ENCODE assay signal across 18 cellular contexts in genomic region chr12:13277278-13277677, GRCh38.
DNase-seq lines count a peak whose midpoint lies in the region; ATAC-seq lines count a peak whose summit lies in the region.
"Had no signal": no experiment of that assay in that cellular context is flagged by ENCODE, and none has a peak within 500 bp of the region (broad histone marks: within the 10 kb centered on the region; RNA-seq: fewer than 3 reads in every experiment).

No MANE protein-coding gene starts in this region.

- no peak overlapping the region for H3K9ac ChIP-seq in subcutaneous abdominal adipose tissue (ENCODE audit: low read length in 5 of 5)
- H3K9ac ChIP-seq: BLaER1 treated with 17β-estradiol and CSF1 and Interleukin-3, amounts not matched to agents 10 nM and 100 nM had no signal

- peaks cover 0 to 28% (median 20%) of the 10 kb centered on the region in 5 donors for H3K4me1 ChIP-seq in subcutaneous abdominal adipose tissue (ENCODE audit: control insufficient read depth in 5 of 5, insufficient read depth in 5 of 5, low read length in 5 of 5)

- H3K9me3 ChIP-seq in subcutaneous abdominal adipose tissue (ENCODE audit: control insufficient read depth in 5 of 5, low read length in 5 of 5) = no peaks in the 10 kb centered on the region

- H3K36me3 Mint-ChIP-seq in activated T-helper 2 cell treated with anti-CD3 and anti-CD28 coated beads, Interferon-gamma antibody, Interleukin-2, Interleukin-4, amounts not matched to agents 10 μg/mL and 5 μg/mL and 100 μg/mL, durations not matched to agents 14 hours and 24 hours and 36 hours (ENCODE audit: low read depth) = no peaks in the 10 kb centered on the region

- peaks cover 0 to 3% (median 0%) of the 10 kb centered on the region in 5 donors for H3K27me3 ChIP-seq in subcutaneous abdominal adipose tissue (ENCODE audit: control insufficient read depth in 5 of 5, insufficient read depth in 4 of 5, low read length in 5 of 5)
- H3K27me3 ChIP-seq: BLaER1 treated with 17β-estradiol and CSF1 and Interleukin-3, amounts not matched to agents 10 nM and 100 nM had no signal

- no peaks in the 10 kb centered on the region for H3K9me3 Mint-ChIP-seq in activated T-helper 2 cell treated with anti-CD3 and anti-CD28 coated beads, Interferon-gamma antibody, Interleukin-2, Interleukin-4, amounts not matched to agents 10 μg/mL and 5 μg/mL and 100 μg/mL, durations not matched to agents 14 hours and 24 hours and 36 hours

- peaks cover 3% of the 10 kb centered on the region for H3K4me1 Mint-ChIP-seq in activated T-helper 2 cell treated with anti-CD3 and anti-CD28 coated beads, Interferon-gamma antibody, Interleukin-2, Interleukin-4, amounts not matched to agents 10 μg/mL and 5 μg/mL and 100 μg/mL, durations not matched to agents 14 hours and 24 hours and 36 hours (ENCODE audit: low read depth)

- peaks cover 28% of the 10 kb centered on the region for H3K27me3 Mint-ChIP-seq in activated T-helper 2 cell treated with anti-CD3 and anti-CD28 coated beads, Interferon-gamma antibody, Interleukin-2, Interleukin-4, amounts not matched to agents 10 μg/mL and 5 μg/mL and 100 μg/mL, durations not matched to agents 14 hours and 24 hours and 36 hours (ENCODE audit: low read depth)

- DNase-seq in NCI-H524 (lab: John Stamatoyannopoulos, UW) (peak; percentile 20 to 57), NCI-H524 treated with DMSO at 0.1 percent for 48 hours (lab: John Stamatoyannopoulos, UW) (no peak), NCI-H345 treated with DMSO at 0.1 percent for 48 hours (lab: John Stamatoyannopoulos, UW; ENCODE audit: unreplicated experiment) (peak; percentile 61), kidney tubule cell (ENCODE audit: low spot score) (peak; percentile 53)
- DNase-seq in effector CD8-positive, alpha-beta T cell (lab: John Stamatoyannopoulos, UW) = no peak
- no peak for DNase-seq in activated T-helper 2 cell treated with anti-CD3 and anti-CD28 coated beads, Interferon-gamma antibody, Interleukin-2, Interleukin-4, amounts not matched to agents 10 μg/mL and 5 μg/mL and 100 μg/mL, durations not matched to agents 14 hours and 24 hours and 36 hours (ENCODE audit: low spot score)
- DNase-seq: 8988T, GOT3, IMR-90, Kasumi-1, NCI-H1436, NCI-H2081 treated with DMSO at 0.1 percent for 48 hours, NCI-H446 treated with DMSO at 0.1 percent for 48 hours, NCI-H82, SHP77 treated with DMSO at 0.1 percent for 48 hours had no signal

- intact Hi-C loops in activated T-helper 2 cell treated with anti-CD3 and anti-CD28 coated beads, Interferon-gamma antibody, Interleukin-2, Interleukin-4, amounts not matched to agents 10 μg/mL and 5 μg/mL and 100 μg/mL, durations not matched to agents 14 hours and 24 hours and 36 hours (cut with micrococcal nuclease) = loop anchor here (5.0 to 10.0 kb wide), 2 partner anchors 388 to 890 kb away; no protein-coding TSS in a partner anchor

- no peak overlapping the region for H3K27ac Mint-ChIP-seq in activated T-helper 2 cell treated with anti-CD3 and anti-CD28 coated beads, Interferon-gamma antibody, Interleukin-2, Interleukin-4, amounts not matched to agents 10 μg/mL and 5 μg/mL and 100 μg/mL, durations not matched to agents 14 hours and 24 hours and 36 hours

- peak overlapping the region; percentile 6 for H3K27ac ChIP-seq in subcutaneous abdominal adipose tissue (ENCODE audit: low read depth, low read length)
- H3K27ac ChIP-seq: BLaER1 treated with 17β-estradiol and CSF1 and Interleukin-3, amounts not matched to agents 10 nM and 100 nM had no signal

- ATAC-seq in HG03097 (IDR thresholded peaks at IDR 0.05; ENCODE audit: low FRiP score, unreplicated experiment) = no peak

- no peaks in the 10 kb centered on the region for H3K36me3 ChIP-seq in subcutaneous abdominal adipose tissue (ENCODE audit: control insufficient read depth in 5 of 5, insufficient read depth in 5 of 5, low read length in 5 of 5)
- H3K36me3 ChIP-seq: BLaER1 treated with 17β-estradiol and CSF1 and Interleukin-3, amounts not matched to agents 10 nM and 100 nM had no signal

- no peak overlapping the region for H3K4me3 ChIP-seq in subcutaneous abdominal adipose tissue (ENCODE audit: low read depth in 1 of 5, low read length in 5 of 5)
- H3K4me3 ChIP-seq: BLaER1 treated with 17β-estradiol and CSF1 and Interleukin-3, amounts not matched to agents 10 nM and 100 nM had no signal

- no peak overlapping the region for H3K4me3 Mint-ChIP-seq in activated T-helper 2 cell treated with anti-CD3 and anti-CD28 coated beads, Interferon-gamma antibody, Interleukin-2, Interleukin-4, amounts not matched to agents 10 μg/mL and 5 μg/mL and 100 μg/mL, durations not matched to agents 14 hours and 24 hours and 36 hours (ENCODE audit: low read depth)

Comparison
In these comparisons a context has a peak if more than half of its experiments do, and no peak if none do; other contexts are left out.
1. DNase-seq: peak in NCI-H524 (2 of 2), NCI-H345 treated with DMSO at 0.1 percent for 48 hours (single experiment) and kidney tubule cell (single experiment); none in NCI-H524 treated with DMSO at 0.1 percent for 48 hours (single experiment), effector CD8-positive, alpha-beta T cell (single experiment) and activated T-helper 2 cell treated with anti-CD3 and anti-CD28 coated beads, Interferon-gamma antibody, Interleukin-2, Interleukin-4, amounts not matched to agents 10 μg/mL and 5 μg/mL and 100 μg/mL, durations not matched to agents 14 hours and 24 hours and 36 hours (single experiment).